13 cellular contexts compared by ENCODE assay signal in genomic region chr5:77066823-77067442, GRCh38. TPM values are rescaled to one million over a fixed set of nuclear protein-coding genes. Genes with fewer than 3 reads are reported as not detected.
A peak's percentile ranks its signal among the peaks of the same experiment; 100 is the strongest.
DNase-seq lines count a peak whose midpoint lies in the region; ATAC-seq, FAIRE-seq and TF ChIP-seq lines count a peak whose summit lies in the region.
"Had no signal": no experiment of that assay in that cellular context is flagged by ENCODE, and none has a peak within 500 bp of the region (broad histone marks: within the 10 kb centered on the region; RNA-seq: fewer than 3 reads in every experiment).

No MANE protein-coding gene starts in this region.

- H3K4me2 ChIP-seq in neural progenitor cell = no peak overlapping the region

- H3F3A ChIP-seq in neural progenitor cell (ENCODE audit: low read depth) = no peaks in the 10 kb centered on the region

- no peak overlapping the region for H3K9ac ChIP-seq in neural progenitor cell

- no peak overlapping the region for H3K27ac Mint-ChIP-seq in neural progenitor cell
- H3K27ac Mint-ChIP-seq: WTC11 had no signal

- no peak for TF ChIP-seq CTCF in AG09309 (IDR thresholded peaks at IDR 0.05; ENCODE audit: control insufficient read depth, insufficient read depth, low read depth, low read length, missing control alignments)
- no peak for TF ChIP-seq CTCF in neural progenitor cell (IDR thresholded peaks at IDR 0.05)

- peaks cover 5% of the 10 kb centered on the region for H3K36me3 ChIP-seq in neural progenitor cell
- H3K36me3 ChIP-seq in HAP-1 (replicated peaks) = peaks cover 11% of the 10 kb centered on the region

- H3K27ac ChIP-seq in neural progenitor cell = no peak overlapping the region
- H3K27ac ChIP-seq: cardiac muscle cell had no signal

- no peaks in the 10 kb centered on the region for H4K20me1 ChIP-seq in neural progenitor cell (ENCODE audit: low read depth)

- no peaks in the 10 kb centered on the region for H3K9me3 Mint-ChIP-seq in neural progenitor cell

- peak; percentile 85 for ATAC-seq in GM21447 (IDR thresholded peaks at IDR 0.05; ENCODE audit: unreplicated experiment)
- ATAC-seq: WTC11 had no signal

- H3K36me3 Mint-ChIP-seq in neural progenitor cell = peaks cover 6% of the 10 kb centered on the region

- H3K4me1 ChIP-seq in neural progenitor cell = no peaks in the 10 kb centered on the region
- peaks cover 3% of the 10 kb centered on the region for H3K4me1 ChIP-seq in HAP-1
- H3K4me1 ChIP-seq: Caco-2 had no signal

- no peak overlapping the region for H3K4me3 Mint-ChIP-seq in neural progenitor cell
- H3K4me3 Mint-ChIP-seq: WTC11 had no signal

- H3K9me3 ChIP-seq in neural progenitor cell (ENCODE audit: low read depth) (no peaks in the 10 kb centered on the region), HAP-1 (no peaks in the 10 kb centered on the region)
- H3K9me3 ChIP-seq: upper lobe of left lung had no signal

- peaks cover 2% of the 10 kb centered on the region for H3K27me3 Mint-ChIP-seq in neural progenitor cell (ENCODE audit: insufficient read depth, low read depth)

- H3K4me3 ChIP-seq in AG09309 (ENCODE audit: control insufficient read depth, low read depth, low read length) (no peak overlapping the region), neural progenitor cell (no peak overlapping the region), HAP-1 (no peak overlapping the region)
- H3K4me3 ChIP-seq: cardiac muscle cell, upper lobe of left lung had no signal

- H3K27me3 ChIP-seq in neural progenitor cell (no peaks in the 10 kb centered on the region), HAP-1 (ENCODE audit: low read depth) (no peaks in the 10 kb centered on the region)
- H3K27me3 ChIP-seq: cardiac muscle cell, upper lobe of left lung had no signal

- H3K79me2 ChIP-seq in neural progenitor cell (ENCODE audit: low read depth) = no peaks in the 10 kb centered on the region

- FAIRE-seq in HTR-8/SVneo (lab: Jason Lieb, UNC) = no peak

- in situ Hi-C loops in HAP-1 (cut with MboI; ENCODE audit: low sequenced_read_pairs) = no loop called here

- H2AFZ ChIP-seq in neural progenitor cell (replicated peaks) = no peak overlapping the region

- DNase-seq in AG09309 (ENCODE audit: low read depth) (peak; percentile 34), Kasumi-1 (lab: John Stamatoyannopoulos, UW) (peak; percentile 26 to 35), fibroblast of peridontal ligament (ENCODE audit: extremely low read depth) (peak; percentile 96), neural progenitor cell (ENCODE audit: low spot score) (no peak), HAP-1 (ENCODE audit: low spot score in 2 of 2) (no peak), HTR-8/SVneo (ENCODE audit: insufficient read length, low spot score) (no peak)
- DNase-seq in activated CD4-positive, alpha-beta T cell treated with anti-CD3 and anti-CD28 coated beads, Interleukin-2, amount 50 U/mL, for 1 hour = no peak
- DNase-seq: Caco-2, NCI-H2171 had no signal

- no peaks in the 10 kb centered on the region for H3K4me1 Mint-ChIP-seq in neural progenitor cell

RNA-seq across cellular contexts. Expression of gene ZBED3, which starts 20.2 kb away (rescaled TPM):
- total RNA-seq in neural progenitor cell (ENCODE audit: low replicate concordance) = 0.36 and 1.2 TPM in 2 replicates

RNA-seq across cellular contexts. Expression of gene AGGF1, which starts 36.7 kb away (rescaled TPM):
- 33.1 and 35.1 TPM in 2 replicates for total RNA-seq in neural progenitor cell (ENCODE audit: low replicate concordance)

Comparison
In these comparisons a context has a peak if more than half of its experiments do, and no peak if none do; other contexts are left out.
1. DNase-seq: peak in AG09309 (single experiment), Kasumi-1 (2 of 2) and fibroblast of peridontal ligament (single experiment); none in neural progenitor cell (single experiment), HAP-1 (0 of 2), activated CD4-positive, alpha-beta T cell treated with anti-CD3 and anti-CD28 coated beads, Interleukin-2, amount 50 U/mL, for 1 hour (single experiment) and HTR-8/SVneo (single experiment).